10 cellular contexts compared by ENCODE assay signal in genomic region chr6:41286544-41287346, GRCh38. TPM values are rescaled to one million over a fixed set of nuclear protein-coding genes. Genes with fewer than 3 reads are reported as not detected.
A peak's percentile ranks its signal among the peaks of the same experiment; 100 is the strongest.
DNase-seq lines count a peak whose midpoint lies in the region; ATAC-seq and TF ChIP-seq lines count a peak whose summit lies in the region.
"Had no signal": no experiment of that assay in that cellular context is flagged by ENCODE, and none has a peak within 500 bp of the region (broad histone marks: within the 10 kb centered on the region; RNA-seq: fewer than 3 reads in every experiment).

Gene TREM1 (minus strand): TSS chr6:41286682. CDS start chr6:41286655, 27 bp downstream.

- no peak for TF ChIP-seq CTCF in sigmoid colon (IDR thresholded peaks at IDR 0.05)

- H3K27ac Mint-ChIP-seq in naive thymus-derived CD8-positive, alpha-beta T cell: peak within 1 kb of the TSS in 2 of 10 donors; percentile 38 to 56

- POLR2A ChIA-PET in naive thymus-derived CD8-positive, alpha-beta T cell (lab: Charles Lee): interaction anchor here (1.1 kb wide), 1 partner anchor 48 kb away, joined by 3 read pairs; no protein-coding TSS in a partner anchor

- H3K36me3 ChIP-seq in sigmoid colon: no peaks in the 10 kb centered on the region

- peaks cover 0 to 12% (median 9%) of the 10 kb centered on the region in 4 donors for H3K4me1 Mint-ChIP-seq in naive thymus-derived CD8-positive, alpha-beta T cell

- peak within 1 kb of the TSS in 1 of 4 donors; percentile 43 for H3K27ac ChIP-seq in sigmoid colon

- TF ChIP-seq POLR2A in sigmoid colon (IDR thresholded peaks at IDR 0.05): no peak

- intact Hi-C loops in sigmoid colon (cut with DNase I): no loop called here

- no peak for ATAC-seq in HG02623 (IDR thresholded peaks at IDR 0.05; ENCODE audit: unreplicated experiment)
- ATAC-seq in HG02870 (IDR thresholded peaks at IDR 0.05; ENCODE audit: unreplicated experiment): no peak
- ATAC-seq in naive thymus-derived CD8-positive, alpha-beta T cell: no peak
- ATAC-seq: SK-N-SH treated with all-trans-retinoic acid at 6 μM for 48 hours had no signal

- no peak within 1 kb of the TSS for H3K4me3 ChIP-seq in sigmoid colon

- 72 to 81% methylated on average over 8 of the region's 8 CpGs for WGBS in sigmoid colon, 2 donors

- no peaks in the 10 kb centered on the region for H3K9me3 ChIP-seq in sigmoid colon

- no peaks in the 10 kb centered on the region for H3K4me1 ChIP-seq in sigmoid colon

- H3K9me3 Mint-ChIP-seq in naive thymus-derived CD8-positive, alpha-beta T cell: peaks cover 0 to 3% (median 0%) of the 10 kb centered on the region in 9 donors

- H3K27me3 ChIP-seq in sigmoid colon: no peaks in the 10 kb centered on the region

- peak within 1 kb of the TSS in 1 of 10 donors; percentile 67 for H3K4me3 Mint-ChIP-seq in naive thymus-derived CD8-positive, alpha-beta T cell

- peak; percentile 72 for DNase-seq in H4 (ENCODE audit: low spot score)
- peak; percentile 62 for DNase-seq in RKO (ENCODE audit: low spot score)
- peak; percentile 9 for DNase-seq in glomerular visceral epithelial cell (ENCODE audit: extremely low spot score)
- DNase-seq in sigmoid colon: peak; percentile 68
- no peak for DNase-seq in stimulated activated CD4-positive, alpha-beta T cell treated with anti-CD3 and anti-CD28 coated beads, Interleukin-4, amount 100 ng/mL, for 24 hours
- no peak for DNase-seq in naive thymus-derived CD8-positive, alpha-beta T cell

- TF ChIP-seq EP300 in sigmoid colon (IDR thresholded peaks at IDR 0.05): peak in 1 of 4 donors; percentile 6

- H3K36me3 Mint-ChIP-seq in naive thymus-derived CD8-positive, alpha-beta T cell: peaks cover 0 to 6% (median 0%) of the 10 kb centered on the region in 3 donors

- peaks cover 2 to 11% (median 5%) of the 10 kb centered on the region in 5 donors for H3K27me3 Mint-ChIP-seq in naive thymus-derived CD8-positive, alpha-beta T cell

RNA-seq across cellular contexts. Expression of gene TREM1, which starts in this region (rescaled TPM):
- 0.52 TPM in 1 of 2 replicates, not detected in the other for total RNA-seq in H4 (2014; rRNA removed; shearing (Covaris generic))
- total RNA-seq in sigmoid colon: 1 to 10 TPM in 3 of 4 donors, under 1 TPM in 1; 0.36 to 3.5 (median 2.0) TPM
- 1 to 10 TPM in 2 of 3 donors, under 1 TPM in 1; 0.74 to 6.0 (median 1.8) TPM for polyA plus RNA-seq in sigmoid colon
- not detected for total RNA-seq in naive thymus-derived CD8-positive, alpha-beta T cell
- polyA plus RNA-seq in naive thymus-derived CD8-positive, alpha-beta T cell: under 1 TPM in 1 of 3 donors, not detected in 2; 0.36 TPM
- total RNA-seq: lung microvascular endothelial cell had no signal

Comparison
In these comparisons a context has a peak if more than half of its experiments do, and no peak if none do; other contexts are left out.
1. Peak in DNase-seq in H4; RNA of the gene not detected or under 1 TPM.
2. DNase-seq: peak in RKO (single experiment), glomerular visceral epithelial cell (single experiment) and sigmoid colon (single experiment); none in stimulated activated CD4-positive, alpha-beta T cell treated with anti-CD3 and anti-CD28 coated beads, Interleukin-4, amount 100 ng/mL, for 24 hours (single experiment) and naive thymus-derived CD8-positive, alpha-beta T cell (0 of 10).